ENCODE assay signal across 8 cellular contexts in the genomic region with DNA sequence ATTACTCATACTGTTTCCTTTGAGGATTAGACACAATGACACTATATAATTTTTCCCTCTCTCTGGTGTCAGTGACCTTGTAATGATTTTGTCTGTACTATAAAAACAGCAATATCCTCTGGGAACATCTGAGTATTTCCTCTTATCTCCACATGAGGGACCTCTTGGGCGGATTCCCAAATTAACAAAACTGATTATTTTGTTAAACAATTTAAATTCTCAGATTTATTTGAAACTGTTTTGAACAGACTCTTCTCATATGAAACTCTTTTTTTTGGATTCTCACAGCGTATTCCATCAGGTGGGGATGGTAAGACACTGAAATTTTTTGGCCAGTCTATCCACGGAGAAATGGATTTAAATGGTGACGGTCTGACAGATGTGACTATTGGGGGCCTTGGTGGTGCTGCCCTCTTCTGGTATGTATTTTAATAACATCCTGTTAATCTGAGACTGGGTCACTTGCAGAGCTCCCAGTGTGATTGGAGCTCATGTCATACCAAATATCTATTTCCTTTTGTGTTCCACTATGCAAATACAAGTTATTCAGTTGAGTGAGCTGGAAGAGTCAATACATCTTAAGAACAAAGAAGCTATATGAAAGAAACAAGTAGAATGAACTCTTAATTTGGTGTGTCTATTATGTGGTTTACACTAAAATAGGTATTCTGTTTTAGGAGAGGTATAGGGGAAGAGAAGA.
DNase-seq lines count a peak whose midpoint lies in the region; ATAC-seq and TF ChIP-seq lines count a peak whose summit lies in the region.

No MANE protein-coding gene starts in this region.

- no peaks in the 10 kb centered on the region for H3K27me3 ChIP-seq in HAP-1 (ENCODE audit: low read depth)
- H3K27me3 ChIP-seq in SJCRH30: no peaks in the 10 kb centered on the region
- H3K27me3 ChIP-seq in psoas muscle (ENCODE audit: insufficient read depth in 3 of 3, low read length in 2 of 3): no peaks in the 10 kb centered on the region

- in situ Hi-C loops in HAP-1 (cut with MboI; ENCODE audit: low sequenced_read_pairs): no loop called here

- WGBS in psoas muscle, 3 donors: 6 to 13% (median 6%) methylated on average over 4 of the region's 4 CpGs

- H3K4me3 ChIP-seq in HAP-1: peak overlapping the region; percentile 18
- H3K4me3 ChIP-seq in SJCRH30: peak overlapping the region; percentile 55
- peak overlapping the region; percentile 47 for H3K4me3 ChIP-seq in psoas muscle

- no peak overlapping the region for H3K27ac ChIP-seq in SJCRH30
- H3K27ac ChIP-seq in psoas muscle: no peak overlapping the region

- intact Hi-C loops in Right ventricle myocardium superior (cut with DNase I) (loop anchor here (5.0 kb wide), 2 partner anchors 128 to 223 kb away; a partner anchor contains a TSS), psoas muscle (cut with DNase I) (loop anchor here (1.0 to 10.0 kb wide), 3 partner anchors 123 to 251 kb away; a partner anchor contains a TSS)

- TF ChIP-seq CTCF in GM10266 (IDR thresholded peaks at IDR 0.05; ENCODE audit: control insufficient read depth, insufficient read depth, low read depth, missing control alignments): peak; percentile 58
- TF ChIP-seq CTCF in psoas muscle (IDR thresholded peaks at IDR 0.05): peak; percentile 79

- H3K4me1 ChIP-seq in HAP-1 (no peaks in the 10 kb centered on the region), SJCRH30 (no peaks in the 10 kb centered on the region), psoas muscle (no peaks in the 10 kb centered on the region)

- peak; percentile 87 to 91 for ATAC-seq in activated naive CD4-positive, alpha-beta T cell treated with anti-CD3 and anti-CD28 coated beads, Interleukin-2, amount 50 U/mL, for 72 hours
- peak; percentile 98 for ATAC-seq in Right ventricle myocardium superior (ENCODE audit: poor library complexity)
- ATAC-seq in psoas muscle: peak; percentile 79 to 96 (median 89)

- H3K36me3 Mint-ChIP-seq in activated naive CD4-positive, alpha-beta T cell treated with anti-CD3 and anti-CD28 coated beads, Interleukin-2, amount 50 U/mL, for 72 hours: no peaks in the 10 kb centered on the region

- no peak overlapping the region for H3K27ac Mint-ChIP-seq in activated naive CD4-positive, alpha-beta T cell treated with anti-CD3 and anti-CD28 coated beads, Interleukin-2, amount 50 U/mL, for 72 hours

- DNase-seq in GM10266 (ENCODE audit: extremely low spot score): peak; percentile 62
- peak; percentile 66 to 71 for DNase-seq in HAP-1 (ENCODE audit: low spot score in 2 of 2)
- peak; percentile 78 for DNase-seq in LoVo (ENCODE audit: low spot score)
- peak; percentile 59 to 87 for DNase-seq in SJCRH30
- peak in 1 of 2 donors; percentile 64 for DNase-seq in activated naive CD4-positive, alpha-beta T cell treated with anti-CD3 and anti-CD28 coated beads, Interleukin-2, amount 50 U/mL, for 72 hours (ENCODE audit: low spot score in 2 of 2)
- peak; percentile 39 for DNase-seq in Right ventricle myocardium superior
- DNase-seq in psoas muscle: no peak
- no peak for DNase-seq in occipital lobe (lab: John Stamatoyannopoulos, UW)

- no peaks in the 10 kb centered on the region for H3K9me3 ChIP-seq in HAP-1
- no peaks in the 10 kb centered on the region for H3K9me3 ChIP-seq in SJCRH30 (replicated peaks)
- no peaks in the 10 kb centered on the region for H3K9me3 ChIP-seq in psoas muscle

- H3K36me3 ChIP-seq in HAP-1 (replicated peaks) (no peaks in the 10 kb centered on the region), SJCRH30 (no peaks in the 10 kb centered on the region), psoas muscle (ENCODE audit: insufficient read depth in 1 of 2, low read depth in 1 of 2) (no peaks in the 10 kb centered on the region)

- H3K9me3 Mint-ChIP-seq in activated naive CD4-positive, alpha-beta T cell treated with anti-CD3 and anti-CD28 coated beads, Interleukin-2, amount 50 U/mL, for 72 hours: no peaks in the 10 kb centered on the region

Comparison
In these comparisons a context has a peak if more than half of its experiments do, and no peak if none do; other contexts are left out.
1. DNase-seq: peak in GM10266 (single experiment), HAP-1 (2 of 2), LoVo (single experiment), SJCRH30 (2 of 2) and Right ventricle myocardium superior (single experiment); none in psoas muscle (0 of 2) and occipital lobe (single experiment).
2. Peak in every context shown above with its lines, with median percentiles within 50 percentile points of each other: H3K4me3 ChIP-seq and ATAC-seq.